Comparison of ENCODE assay signal across 8 cellular contexts in genomic region chr19:41323023-41323422, GRCh38. TPM values are rescaled to one million over a fixed set of nuclear protein-coding genes. Genes with fewer than 3 reads are reported as not detected.
DNase-seq lines count a peak whose midpoint lies in the region; ATAC-seq lines count a peak whose summit lies in the region.

No MANE protein-coding gene starts in this region.

- H3K9me3 ChIP-seq in thymus (ENCODE audit: control insufficient read depth) = no peaks in the 10 kb centered on the region

- no peaks in the 10 kb centered on the region for H3K9me3 Mint-ChIP-seq in T-helper 2 cell treated with Interferon-gamma antibody and Interleukin-4, amounts not matched to agents 5 μg/mL and 100 μg/mL, for 36 hours

- ATAC-seq in GM19324 (IDR thresholded peaks at IDR 0.05; ENCODE audit: low FRiP score, unreplicated experiment) (no peak), GM21737 (IDR thresholded peaks at IDR 0.05; ENCODE audit: unreplicated experiment) (no peak)

- H3K27me3 ChIP-seq in layer of hippocampus (ENCODE audit: control insufficient read depth, insufficient read depth, low read length) (peaks cover 3% of the 10 kb centered on the region), thymus (ENCODE audit: control insufficient read depth, insufficient read depth) (no peaks in the 10 kb centered on the region)

- no peak overlapping the region for H3K4me3 Mint-ChIP-seq in T-helper 2 cell treated with Interferon-gamma antibody and Interleukin-4, amounts not matched to agents 5 μg/mL and 100 μg/mL, for 36 hours

- H3K27ac ChIP-seq in angular gyrus (ENCODE audit: low read depth, low read length) (peak overlapping the region; percentile 51), layer of hippocampus (ENCODE audit: low read depth, low read length) (peak overlapping the region; percentile 71), thymus (ENCODE audit: low read depth) (peak overlapping the region; percentile 64)

- 85% methylated on average over 7 of the region's 7 CpGs for WGBS in thymus

- H3K4me3 ChIP-seq in thymus (ENCODE audit: low read length) = no peak overlapping the region

- H3K36me3 Mint-ChIP-seq in T-helper 2 cell treated with Interferon-gamma antibody and Interleukin-4, amounts not matched to agents 5 μg/mL and 100 μg/mL, for 36 hours (ENCODE audit: low read depth) = peaks cover 62% of the 10 kb centered on the region

- no peaks in the 10 kb centered on the region for H3K27me3 Mint-ChIP-seq in T-helper 2 cell treated with Interferon-gamma antibody and Interleukin-4, amounts not matched to agents 5 μg/mL and 100 μg/mL, for 36 hours (ENCODE audit: low read depth)

- DNase-seq in T-helper 2 cell treated with Interferon-gamma antibody and Interleukin-4, amounts not matched to agents 5 μg/mL and 100 μg/mL, for 36 hours (ENCODE audit: low spot score) = no peak
- DNase-seq in T-helper 2 cell (no peak), NCI-H748 treated with DMSO at 0.1 percent for 48 hours (lab: John Stamatoyannopoulos, UW) (no peak)

- peak overlapping the region; percentile 66 for H3K27ac Mint-ChIP-seq in T-helper 2 cell treated with Interferon-gamma antibody and Interleukin-4, amounts not matched to agents 5 μg/mL and 100 μg/mL, for 36 hours

- peaks cover 63% of the 10 kb centered on the region for H3K36me3 ChIP-seq in thymus (ENCODE audit: control insufficient read depth, insufficient read depth)

- peaks cover 11% of the 10 kb centered on the region for H3K4me1 ChIP-seq in thymus (ENCODE audit: control insufficient read depth, insufficient read depth, low read length)

- H3K4me1 Mint-ChIP-seq in T-helper 2 cell treated with Interferon-gamma antibody and Interleukin-4, amounts not matched to agents 5 μg/mL and 100 μg/mL, for 36 hours (ENCODE audit: low read depth) = peaks cover 27% of the 10 kb centered on the region

RNA-seq across cellular contexts. Expression of gene CCDC97, which starts 13.1 kb away (rescaled TPM):
- 15.4 TPM for polyA plus RNA-seq in thymus

RNA-seq across cellular contexts. Expression of gene TGFB1, which starts 30.7 kb away (rescaled TPM):
- polyA plus RNA-seq in thymus = 24.8 TPM

RNA-seq across cellular contexts. Expression of gene B9D2, which starts 40.9 kb away (rescaled TPM):
- 9.0 TPM for polyA plus RNA-seq in thymus

RNA-seq across cellular contexts. Expression of gene TMEM91, which starts 53.3 kb away (rescaled TPM):
- 30.8 TPM for polyA plus RNA-seq in thymus

RNA-seq across cellular contexts. Expression of gene HNRNPUL1, which starts 58.9 kb away (rescaled TPM):
- polyA plus RNA-seq in thymus = 98.7 TPM
